10 cellular contexts compared by ENCODE assay signal in genomic region chr1:201656670-201657032, GRCh38.
A peak's percentile ranks its signal among the peaks of the same experiment; 100 is the strongest.
DNase-seq lines count a peak whose midpoint lies in the region; TF ChIP-seq lines count a peak whose summit lies in the region.
"Had no signal": no experiment of that assay in that cellular context is flagged by ENCODE, and none has a peak within 500 bp of the region (broad histone marks: within the 10 kb centered on the region; RNA-seq: fewer than 3 reads in every experiment).

No MANE protein-coding gene starts in this region.

- TF ChIP-seq CTCF in brain (conservative IDR thresholded peaks at IDR 0.05) = no peak
- no peak for TF ChIP-seq CTCF in osteocyte (IDR thresholded peaks at IDR 0.05)
- TF ChIP-seq CTCF in lower leg skin (IDR thresholded peaks at IDR 0.05) = no peak
- TF ChIP-seq CTCF in spleen (IDR thresholded peaks at IDR 0.05 in 8 of 11, conservative IDR thresholded peaks at IDR 0.05 in 3 of 11) = no peak

- 62 to 73% methylated on average over 3 of the region's 3 CpGs for WGBS in lower leg skin, 2 donors
- 50 to 78% (median 70%) methylated on average over 3 of the region's 3 CpGs for WGBS in spleen, 5 donors

- H3K4me1 ChIP-seq in spleen = peaks cover 0 to 5% (median 0%) of the 10 kb centered on the region in 6 donors

- peaks cover 92% of the 10 kb centered on the region for H3K4me1 Mint-ChIP-seq in brain
- peaks cover 66% of the 10 kb centered on the region for H3K4me1 Mint-ChIP-seq in osteocyte (ENCODE audit: unreplicated experiment)
- H3K4me1 Mint-ChIP-seq: natural killer cell had no signal

- H3K4me3 ChIP-seq in lower leg skin (ENCODE audit: low read depth, poor library complexity, severe bottlenecking) (no peak overlapping the region), spleen (no peak overlapping the region)

- peaks cover 0 to 2% (median 0%) of the 10 kb centered on the region in 5 experiments for H3K9me3 Mint-ChIP-seq in brain
- H3K9me3 Mint-ChIP-seq in osteocyte (ENCODE audit: unreplicated experiment) = no peaks in the 10 kb centered on the region
- H3K9me3 Mint-ChIP-seq: natural killer cell; T-helper 1 cell treated with Interleukin-12 subunit alpha and Interleukin-12 subunit beta and Interleukin-4 antibody, amounts not matched to agents 30 μg/mL and 1 μg/mL, for 36 hours had no signal

- H3K27ac Mint-ChIP-seq in brain = peak overlapping the region; percentile 6 to 87 (median 73)
- peak overlapping the region; percentile 75 for H3K27ac Mint-ChIP-seq in osteocyte (ENCODE audit: unreplicated experiment)
- H3K27ac Mint-ChIP-seq: natural killer cell; T-helper 1 cell treated with Interleukin-12 subunit alpha and Interleukin-12 subunit beta and Interleukin-4 antibody, amounts not matched to agents 30 μg/mL and 1 μg/mL, for 36 hours had no signal

- H3K27me3 Mint-ChIP-seq in brain (no peaks in the 10 kb centered on the region), osteocyte (ENCODE audit: unreplicated experiment) (no peaks in the 10 kb centered on the region)

- intact Hi-C loops in lower leg skin (cut with DNase I; ENCODE audit: low total_unique reads) (loop anchor here (10.0 kb wide), 1 partner anchor 62 kb away; no protein-coding TSS in a partner anchor), spleen (cut with DNase I; ENCODE audit: low total_unique reads) (no loop called here)

- no peak for TF ChIP-seq POLR2A in lower leg skin (IDR thresholded peaks at IDR 0.05)
- no peak for TF ChIP-seq POLR2A in spleen (IDR thresholded peaks at IDR 0.05)

- H3K4me3 Mint-ChIP-seq in brain (peak overlapping the region; percentile 5 to 71 (median 12)), osteocyte (ENCODE audit: unreplicated experiment) (no peak overlapping the region)
- H3K4me3 Mint-ChIP-seq: natural killer cell; T-helper 1 cell treated with Interleukin-12 subunit alpha and Interleukin-12 subunit beta and Interleukin-4 antibody, amounts not matched to agents 30 μg/mL and 1 μg/mL, for 36 hours had no signal

- CTCF ChIA-PET in HEK293T (lab: Yijun Ruan, JAX) = no interaction called here

- peaks cover 8% of the 10 kb centered on the region for H3K36me3 Mint-ChIP-seq in brain
- H3K36me3 Mint-ChIP-seq in osteocyte (ENCODE audit: unreplicated experiment) = peaks cover 4% of the 10 kb centered on the region
- H3K36me3 Mint-ChIP-seq: natural killer cell had no signal

- no peak overlapping the region for H3K27ac ChIP-seq in spleen

- no peaks in the 10 kb centered on the region for H3K9me3 ChIP-seq in spleen

- POLR2A ChIA-PET in HEK293T (lab: Yijun Ruan, JAX) = no interaction called here

- H3K36me3 ChIP-seq in spleen = no peaks in the 10 kb centered on the region

- DNase-seq in HEK293T (ENCODE audit: extremely low spot score) = peak; percentile 53
- peak; percentile 98 for DNase-seq in NCI-H2171 treated with DMSO at 0.1 percent for 48 hours (lab: John Stamatoyannopoulos, UW)
- peak; percentile 87 for DNase-seq in osteocyte (ENCODE audit: extremely low spot score, unreplicated experiment)
- no peak for DNase-seq in lower leg skin (ENCODE audit: low spot score in 2 of 2)
- no peak for DNase-seq in spleen
- no peak for DNase-seq in activated naive CD4-positive, alpha-beta T cell (lab: John Stamatoyannopoulos, UW)
- no peak for DNase-seq in NCI-H2227 treated with DMSO at 0.1 percent for 48 hours (lab: John Stamatoyannopoulos, UW)
- DNase-seq: natural killer cell had no signal

- peaks cover 0 to 1% (median 0%) of the 10 kb centered on the region in 7 donors for H3K27me3 ChIP-seq in spleen (replicated peaks in 1 of 7)

TF ChIP-seq in HEK293T, 16 proteins besides CTCF, POLR2A, EP300 and RAD21:
- no peak for TF ChIP-seq SP1 (IDR thresholded peaks at IDR 0.05)
- TF ChIP-seq FOXM1 (IDR thresholded peaks at IDR 0.05; ENCODE audit: borderline replicate concordance) = no peak
- no peak for TF ChIP-seq SUZ12 (IDR thresholded peaks at IDR 0.05)
- TF ChIP-seq FOXA1 (IDR thresholded peaks at IDR 0.05) = no peak
- no peak for TF ChIP-seq TARDBP (IDR thresholded peaks at IDR 0.05)
- no peak for TF ChIP-seq ZNF384 (IDR thresholded peaks at IDR 0.05)
- no peak for TF ChIP-seq ELF4 (IDR thresholded peaks at IDR 0.05)
- TF ChIP-seq L3MBTL2 (conservative IDR thresholded peaks at IDR 0.05) = no peak
- no peak for TF ChIP-seq BHLHE40 (IDR thresholded peaks at IDR 0.05; ENCODE audit: borderline replicate concordance)
- no peak for TF ChIP-seq LEF1 (IDR thresholded peaks at IDR 0.05; ENCODE audit: borderline replicate concordance)
- no peak for TF ChIP-seq NFRKB (IDR thresholded peaks at IDR 0.05)
- TF ChIP-seq HDGF (IDR thresholded peaks at IDR 0.05; ENCODE audit: borderline replicate concordance) = no peak
- TF ChIP-seq ARNT (IDR thresholded peaks at IDR 0.05) = no peak
- TF ChIP-seq, protein P1, sequence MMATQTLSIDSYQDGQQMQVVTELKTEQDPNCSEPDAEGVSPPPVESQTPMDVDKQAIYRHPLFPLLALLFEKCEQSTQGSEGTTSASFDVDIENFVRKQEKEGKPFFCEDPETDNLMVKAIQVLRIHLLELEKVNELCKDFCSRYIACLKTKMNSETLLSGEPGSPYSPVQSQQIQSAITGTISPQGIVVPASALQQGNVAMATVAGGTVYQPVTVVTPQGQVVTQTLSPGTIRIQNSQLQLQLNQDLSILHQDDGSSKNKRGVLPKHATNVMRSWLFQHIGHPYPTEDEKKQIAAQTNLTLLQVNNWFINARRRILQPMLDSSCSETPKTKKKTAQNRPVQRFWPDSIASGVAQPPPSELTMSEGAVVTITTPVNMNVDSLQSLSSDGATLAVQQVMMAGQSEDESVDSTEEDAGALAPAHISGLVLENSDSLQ (IDR thresholded peaks at IDR 0.05) = no peak
- TF ChIP-seq CTBP1 (IDR thresholded peaks at IDR 0.05; ENCODE audit: borderline replicate concordance) = no peak

Comparison
In these comparisons a context has a peak if more than half of its experiments do, and no peak if none do; other contexts are left out.
1. DNase-seq: peak in HEK293T (single experiment), NCI-H2171 treated with DMSO at 0.1 percent for 48 hours (single experiment) and osteocyte (single experiment); none in lower leg skin (0 of 2), spleen (single experiment), activated naive CD4-positive, alpha-beta T cell (0 of 4) and NCI-H2227 treated with DMSO at 0.1 percent for 48 hours (single experiment).